In the genomic region with DNA sequence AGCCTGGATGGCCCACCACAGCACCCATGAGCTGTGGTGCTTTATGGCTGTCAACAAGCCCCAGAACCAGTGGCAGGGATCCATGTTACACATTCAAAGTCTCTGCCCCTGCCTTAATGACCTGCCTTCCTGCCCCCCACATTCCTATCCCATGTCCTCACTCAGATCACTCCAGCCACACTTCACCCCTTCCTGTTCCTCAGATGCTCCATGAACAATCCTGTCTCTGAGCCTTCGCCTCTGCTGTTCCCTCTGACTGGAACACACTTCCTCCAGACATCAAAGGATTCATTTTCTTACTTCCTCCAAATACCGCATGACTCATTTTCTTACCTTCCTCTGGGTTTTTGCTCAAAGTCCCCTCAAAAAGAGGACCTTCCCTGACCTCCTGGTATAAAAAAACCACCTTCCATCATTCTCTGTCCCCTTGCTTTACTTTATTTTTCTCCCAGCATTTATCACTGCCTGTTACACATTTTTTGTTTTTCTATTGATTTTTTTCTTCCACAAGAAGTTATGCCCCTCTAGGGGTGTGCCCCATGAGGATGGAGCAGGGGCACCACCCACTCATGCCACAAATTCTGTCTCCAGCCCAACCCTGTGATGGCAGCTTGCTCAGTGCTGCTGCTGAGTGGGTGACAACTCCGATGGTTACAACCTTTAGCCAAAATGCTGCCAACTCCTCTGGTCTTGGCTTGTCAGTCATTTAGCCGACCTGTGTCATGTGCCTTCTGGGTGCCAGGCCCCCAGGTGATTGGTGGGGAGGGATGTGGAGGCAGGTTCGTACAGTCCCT, we compare ENCODE assay signal across 16 cellular contexts. TPM values are rescaled to one million over a fixed set of nuclear protein-coding genes. Genes with fewer than 3 reads are reported as not detected.
DNase-seq lines count a peak whose midpoint lies in the region; ATAC-seq, FAIRE-seq and TF ChIP-seq lines count a peak whose summit lies in the region.
"Had no signal": no experiment of that assay in that cellular context is flagged by ENCODE, and none has a peak within 500 bp of the region (broad histone marks: within the 10 kb centered on the region; RNA-seq: fewer than 3 reads in every experiment).

No MANE protein-coding gene starts in this region.

- H3K27me3 Mint-ChIP-seq in astrocyte (ENCODE audit: low read depth, unreplicated experiment), result peaks cover 51% of the 10 kb centered on the region

- H3K79me2 ChIP-seq in astrocyte (ENCODE audit: insufficient read depth, low read length) (peaks cover 54% of the 10 kb centered on the region), mesendoderm (ENCODE audit: control insufficient read depth, insufficient read depth, low read length) (peaks cover 25% of the 10 kb centered on the region)

- peaks cover 46% of the 10 kb centered on the region for H3K79me1 ChIP-seq in mesendoderm (ENCODE audit: low read length)

- H3K27ac ChIP-seq in astrocyte (ENCODE audit: low read depth, low read length), result peak overlapping the region; percentile 41
- no peak overlapping the region for H3K27ac ChIP-seq in mesendoderm (ENCODE audit: low read depth, low read length)
- H3K27ac ChIP-seq: esophagus muscularis mucosa, upper lobe of left lung had no signal

- H2BK15ac ChIP-seq in mesendoderm (replicated peaks; ENCODE audit: low read depth), result no peak overlapping the region

- H2AFZ ChIP-seq in astrocyte (ENCODE audit: low read depth, low read length), result no peak overlapping the region

- DNase-seq in AG20443 (ENCODE audit: low spot score) (peak; percentile 46), MV-4-11 (lab: John Stamatoyannopoulos, UW) (peak; percentile 58), astrocyte (ENCODE audit: low read depth) (peak; percentile 52), mesendoderm (peak; percentile 67), SIG-M5 treated with dmso at 0.1 percent for 504 hours (lab: John Stamatoyannopoulos, UW; ENCODE audit: unreplicated experiment) (no peak)
- no peak for DNase-seq in activated CD4-positive, alpha-beta T cell treated with anti-CD3 and anti-CD28 coated beads for 4 hours
- DNase-seq: activated gamma-delta T cell; central memory CD4-positive, alpha-beta T cell; DND-41; MM.1S; NCI-H524 treated with DMSO at 0.1 percent for 48 hours; upper lobe of left lung had no signal

- no peak overlapping the region for H4K8ac ChIP-seq in mesendoderm (ENCODE audit: low read depth, low read length)

- TF ChIP-seq CTCF in astrocyte (IDR thresholded peaks at IDR 0.05; ENCODE audit: insufficient read depth, low read depth, low read length), result no peak

- H3K36me3 ChIP-seq in astrocyte (ENCODE audit: insufficient read depth, low read length) (no peaks in the 10 kb centered on the region), mesendoderm (ENCODE audit: control insufficient read depth, insufficient read depth, low read length) (peaks cover 3% of the 10 kb centered on the region)
- H3K36me3 ChIP-seq: esophagus muscularis mucosa, upper lobe of left lung had no signal

- peaks cover 15% of the 10 kb centered on the region for H3K9me3 Mint-ChIP-seq in astrocyte (ENCODE audit: unreplicated experiment)

- no peak overlapping the region for H3K4me3 Mint-ChIP-seq in astrocyte (ENCODE audit: unreplicated experiment)

- H3K23ac ChIP-seq in mesendoderm (ENCODE audit: low read length), result no peak overlapping the region

- no peak overlapping the region for H2BK120ac ChIP-seq in mesendoderm (ENCODE audit: low read depth, low read length)

- H3K4ac ChIP-seq in mesendoderm (ENCODE audit: low read depth, low read length), result no peak overlapping the region

- no peak for FAIRE-seq in astrocyte (lab: Jason Lieb, UNC)

- no CpG with 5 or more reads among the region's 5 CpGs for WGBS in mesendoderm (ENCODE audit: extremely low coverage, insufficient coverage, low lambda C conversion rate)

- H3K18ac ChIP-seq in mesendoderm (ENCODE audit: low read length), result no peak overlapping the region

- no peaks in the 10 kb centered on the region for H3K4me1 Mint-ChIP-seq in astrocyte (ENCODE audit: low read depth, unreplicated experiment)

- H2BK5ac ChIP-seq in mesendoderm (ENCODE audit: low read length), result no peak overlapping the region

- H3K4me1 ChIP-seq in astrocyte (ENCODE audit: insufficient read depth, low read length) (peaks cover 16% of the 10 kb centered on the region), mesendoderm (ENCODE audit: control insufficient read depth, low read depth, low read length) (peaks cover 18% of the 10 kb centered on the region)
- H3K4me1 ChIP-seq: esophagus muscularis mucosa had no signal

- H3K27me3 ChIP-seq in astrocyte (ENCODE audit: insufficient read depth, low read length) (no peaks in the 10 kb centered on the region), mesendoderm (ENCODE audit: insufficient read depth, low read length, poor library complexity) (no peaks in the 10 kb centered on the region)
- H3K27me3 ChIP-seq: esophagus muscularis mucosa, upper lobe of left lung had no signal

- peaks cover 5% of the 10 kb centered on the region for H3K36me3 Mint-ChIP-seq in astrocyte (ENCODE audit: low read depth, unreplicated experiment)

- no peak overlapping the region for H3K9ac ChIP-seq in astrocyte (ENCODE audit: low read length)
- H3K9ac ChIP-seq in mesendoderm (ENCODE audit: low read length), result no peak overlapping the region

- H2AK5ac ChIP-seq in mesendoderm (ENCODE audit: low read length), result no peak overlapping the region

- no peaks in the 10 kb centered on the region for H3K9me3 ChIP-seq in astrocyte (ENCODE audit: insufficient read depth, low read depth, low read length)
- H3K9me3 ChIP-seq: esophagus muscularis mucosa, upper lobe of left lung had no signal

- ATAC-seq in GM18907 (IDR thresholded peaks at IDR 0.05; ENCODE audit: unreplicated experiment), result no peak
- no peak for ATAC-seq in GM18517 (IDR thresholded peaks at IDR 0.05; ENCODE audit: unreplicated experiment)

- H4K20me1 ChIP-seq in astrocyte (ENCODE audit: insufficient read depth, low read length), result peaks cover 24% of the 10 kb centered on the region

- H4K5ac ChIP-seq in mesendoderm (ENCODE audit: low read length), result no peak overlapping the region

- peak overlapping the region; percentile 3 for H3K4me2 ChIP-seq in astrocyte (ENCODE audit: low read length)
- H3K4me2 ChIP-seq in mesendoderm (ENCODE audit: low read length), result no peak overlapping the region

- H3K27ac Mint-ChIP-seq in astrocyte (ENCODE audit: unreplicated experiment), result no peak overlapping the region

- H3K4me3 ChIP-seq in astrocyte (ENCODE audit: insufficient read depth, low read depth, low read length) (no peak overlapping the region), mesendoderm (ENCODE audit: low read length) (no peak overlapping the region)
- H3K4me3 ChIP-seq: esophagus muscularis mucosa, upper lobe of left lung had no signal

- H3K56ac ChIP-seq in mesendoderm (ENCODE audit: low read length), result no peak overlapping the region

RNA-seq across cellular contexts. Expression of gene COL13A1, which starts 18.2 kb away (rescaled TPM):
- 0.65 and 0.86 TPM in 2 replicates for total RNA-seq in astrocyte
- polyA plus RNA-seq in mesendoderm (2013, experiment 1 of 2), result 14.4 TPM
- polyA plus RNA-seq in mesendoderm (2013, experiment 2 of 2), result 14.6 TPM
- total RNA-seq: T-helper 1 cell treated with Interleukin-12 subunit alpha and Interleukin-12 subunit beta and Interleukin-4 antibody, amounts not matched to agents 30 ng/mL and 1 ng/mL, for 36 hours had no signal

Comparison
In these comparisons a context has a peak if more than half of its experiments do, and no peak if none do; other contexts are left out.
1. DNase-seq: peak in AG20443 (single experiment), MV-4-11 (single experiment), astrocyte (single experiment) and mesendoderm (single experiment); none in SIG-M5 treated with dmso at 0.1 percent for 504 hours (single experiment) and activated CD4-positive, alpha-beta T cell treated with anti-CD3 and anti-CD28 coated beads for 4 hours (0 of 2).